23 cellular contexts compared by ENCODE assay signal in genomic region chr13:40608308-40608707, GRCh38.
"Had no signal": no experiment of that assay in that cellular context is flagged by ENCODE, and none has a peak within 500 bp of the region (broad histone marks: within the 10 kb centered on the region; RNA-seq: fewer than 3 reads in every experiment).

No MANE protein-coding gene starts in this region.

- H3K36me3 Mint-ChIP-seq: brain had no signal

- H3K27ac Mint-ChIP-seq: brain; nephron progenitor cell; stimulated activated naive B cell treated with anti-CD40 and anti-IgM and Interleukin-4, amounts not matched to agents 10 μg/mL and 1 μg/mL and 100 μg/mL, for 72 hours had no signal

- ATAC-seq: left ventricle myocardium superior; stimulated activated naive B cell treated with anti-CD40 and anti-IgM and Interleukin-4, amounts not matched to agents 10 μg/mL and 1 μg/mL and 100 μg/mL, for 72 hours had no signal

- H3K36me3 ChIP-seq: right atrium auricular region, vagina had no signal

- H3K27me3 Mint-ChIP-seq: central memory CD8-positive, alpha-beta T cell; stimulated activated naive B cell treated with anti-CD40 and anti-IgM and Interleukin-4, amounts not matched to agents 10 μg/mL and 1 μg/mL and 100 μg/mL, for 72 hours had no signal

- DNase-seq: activated CD4-positive, CD25-positive, alpha-beta regulatory T cell treated with anti-CD3 and anti-CD28 coated beads, Interleukin-2, amount 50 U/mL, for 72 hours; activated CD8-positive, alpha-beta memory T cell treated with anti-CD3 and anti-CD28 coated beads for 24 hours; activated naive CD4-positive, alpha-beta T cell treated with anti-CD3 and anti-CD28 coated beads, Interleukin-2, amount 50 U/mL, for 16 hours; cortex of kidney; effector CD4-positive, alpha-beta T cell; foreskin fibroblast; glutamatergic neuron; kidney glomerular epithelial cell; left ventricle myocardium superior; mesenchymal stem cell; nephron progenitor cell; occipital lobe; stimulated activated CD4-positive, alpha-beta T cell treated with anti-CD3 and anti-CD28 coated beads, Interleukin-15, amount 100 ng/mL, for 24 hours; stimulated activated CD4-positive, alpha-beta T cell treated with anti-CD3 and anti-CD28 coated beads, Interleukin-4, amount 100 ng/mL, for 1 hour; stimulated activated naive B cell treated with anti-CD40 and anti-IgM and Interleukin-4, amounts not matched to agents 10 μg/mL and 1 μg/mL and 100 μg/mL, for 72 hours; substantia nigra; T-helper 2 cell had no signal

- H3K9me3 ChIP-seq: right atrium auricular region, tibial nerve, vagina had no signal

- H3K27ac ChIP-seq: right atrium auricular region, skin epidermis, tibial nerve, vagina had no signal

- H3K4me3 ChIP-seq: right atrium auricular region, skin epidermis, tibial nerve, vagina had no signal

- H3K9me3 Mint-ChIP-seq: brain; central memory CD8-positive, alpha-beta T cell; nephron progenitor cell; stimulated activated naive B cell treated with anti-CD40 and anti-IgM and Interleukin-4, amounts not matched to agents 10 μg/mL and 1 μg/mL and 100 μg/mL, for 72 hours had no signal

- H3K27me3 ChIP-seq: right atrium auricular region, tibial nerve, vagina had no signal

- H3K4me3 Mint-ChIP-seq: brain; central memory CD8-positive, alpha-beta T cell; nephron progenitor cell; stimulated activated naive B cell treated with anti-CD40 and anti-IgM and Interleukin-4, amounts not matched to agents 10 μg/mL and 1 μg/mL and 100 μg/mL, for 72 hours had no signal
